Comparison of ENCODE assay signal across 15 cellular contexts in the genomic region with DNA sequence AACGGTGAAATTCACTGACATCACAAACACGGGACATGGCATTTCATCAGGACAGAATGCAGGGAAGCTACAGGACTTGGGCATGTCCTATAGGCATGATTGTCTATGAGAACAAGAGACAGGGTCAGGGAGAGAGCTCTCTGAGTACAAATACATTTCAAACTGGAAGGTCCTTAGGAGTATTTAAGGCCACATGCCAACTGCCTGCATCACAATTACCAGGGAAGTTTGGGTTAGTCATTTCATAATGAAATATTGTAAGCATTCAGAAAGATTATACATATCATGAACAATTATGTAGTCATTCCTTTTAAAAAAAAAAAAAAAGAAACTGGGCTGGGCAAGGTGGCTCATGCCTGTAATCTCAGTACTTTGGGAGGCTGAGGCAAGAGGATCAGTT.
A peak's percentile ranks its signal among the peaks of the same experiment; 100 is the strongest.
DNase-seq lines count a peak whose midpoint lies in the region; ATAC-seq and TF ChIP-seq lines count a peak whose summit lies in the region.
"Had no signal": no experiment of that assay in that cellular context is flagged by ENCODE, and none has a peak within 500 bp of the region (broad histone marks: within the 10 kb centered on the region; RNA-seq: fewer than 3 reads in every experiment).

No MANE protein-coding gene starts in this region.

- peaks cover 15 to 22% of the 10 kb centered on the region in 2 donors for H3K36me3 ChIP-seq in ascending aorta

- H3K9me3 ChIP-seq in ascending aorta = no peaks in the 10 kb centered on the region

- ATAC-seq in GM21737 (IDR thresholded peaks at IDR 0.05; ENCODE audit: unreplicated experiment) = no peak
- no peak for ATAC-seq in HG02973 (IDR thresholded peaks at IDR 0.05; ENCODE audit: unreplicated experiment)

- H3K4me1 ChIP-seq in ascending aorta = peaks cover 3 to 49% of the 10 kb centered on the region in 2 donors

- peak overlapping the region; percentile 13 to 55 for H3K27ac ChIP-seq in ascending aorta
- H3K27ac ChIP-seq: SK-N-MC had no signal

- no peak for TF ChIP-seq CTCF in ascending aorta (IDR thresholded peaks at IDR 0.05)

- no peak overlapping the region for H3K4me3 ChIP-seq in ascending aorta
- H3K4me3 ChIP-seq: SK-N-MC had no signal

- DNase-seq in AG08395 (ENCODE audit: low spot score) (peak; percentile 44), HPDE6-E6E7 (ENCODE audit: extremely low spot score) (peak; percentile 40), ascending aorta (ENCODE audit: low spot score in 2 of 2) (peak in 1 of 2 donors; percentile 76), kidney tubule cell (ENCODE audit: low spot score) (peak; percentile 70), NCI-H1092 (lab: John Stamatoyannopoulos, UW) (no peak)
- DNase-seq in stimulated activated CD4-positive, alpha-beta T cell treated with anti-CD3 and anti-CD28 coated beads, Interleukin-4, amount 100 ng/mL, for 1 hour = no peak
- DNase-seq: activated CD4-positive, alpha-beta T cell treated with anti-CD3 and anti-CD28 coated beads, Interleukin-2, amount 10 ng/mL, durations not matched to agents 7 days and 5 days; activated naive CD4-positive, alpha-beta T cell treated with Interleukin-2 at 50 U/mL for 16 hours; C1 segment of cervical spinal cord; effector memory CD4-positive, alpha-beta T cell; NCI-H526; stimulated activated naive CD4-positive, alpha-beta T cell treated with Interleukin-2 at 50 U/mL for 16 hours had no signal

- intact Hi-C loops in ascending aorta (cut with DNase I) = no loop called here

- H3K27me3 ChIP-seq in ascending aorta = no peaks in the 10 kb centered on the region

Comparison
In these comparisons a context has a peak if more than half of its experiments do, and no peak if none do; other contexts are left out.
1. DNase-seq: peak in AG08395 (single experiment), HPDE6-E6E7 (single experiment) and kidney tubule cell (single experiment); none in NCI-H1092 (single experiment) and stimulated activated CD4-positive, alpha-beta T cell treated with anti-CD3 and anti-CD28 coated beads, Interleukin-4, amount 100 ng/mL, for 1 hour (single experiment).